ENCODE assay signal across 11 cellular contexts in genomic region chr1:217495249-217495648, GRCh38.
A peak's percentile ranks its signal among the peaks of the same experiment; 100 is the strongest.
DNase-seq lines count a peak whose midpoint lies in the region; ATAC-seq lines count a peak whose summit lies in the region.
"Had no signal": no experiment of that assay in that cellular context is flagged by ENCODE, and none has a peak within 500 bp of the region (broad histone marks: within the 10 kb centered on the region; RNA-seq: fewer than 3 reads in every experiment).

No MANE protein-coding gene starts in this region.

- H3K4me3 Mint-ChIP-seq in stimulated activated naive B cell treated with anti-CD40 and anti-IgM and Interleukin-4, amounts not matched to agents 10 μg/mL and 1 μg/mL and 100 μg/mL, for 72 hours: peak overlapping the region in 1 of 2 donors; percentile 21
- H3K4me3 Mint-ChIP-seq: naive thymus-derived CD4-positive, alpha-beta T cell had no signal

- no peak for DNase-seq in activated naive CD4-positive, alpha-beta T cell treated with anti-CD3 and anti-CD28 coated beads, Interleukin-2, amount 50 U/mL, for 72 hours (ENCODE audit: low spot score in 2 of 2)
- DNase-seq in activated naive CD4-positive, alpha-beta T cell treated with Interleukin-2 at 50 U/mL for 16 hours: no peak
- no peak for DNase-seq in stimulated activated naive B cell treated with anti-CD40 and anti-IgM and Interleukin-4, amounts not matched to agents 10 μg/mL and 1 μg/mL and 100 μg/mL, for 72 hours
- DNase-seq in HuH-7.5 (ENCODE audit: low spot score): no peak
- DNase-seq in HK-2 (ENCODE audit: unreplicated experiment): no peak
- DNase-seq in NCI-H510A (lab: John Stamatoyannopoulos, UW): no peak
- DNase-seq: naive thymus-derived CD4-positive, alpha-beta T cell; stomach had no signal

- peaks cover 0 to 10% of the 10 kb centered on the region in 2 donors for H3K36me3 Mint-ChIP-seq in activated naive CD4-positive, alpha-beta T cell treated with anti-CD3 and anti-CD28 coated beads, Interleukin-2, amount 50 U/mL, for 72 hours
- H3K36me3 Mint-ChIP-seq in stimulated activated naive B cell treated with anti-CD40 and anti-IgM and Interleukin-4, amounts not matched to agents 10 μg/mL and 1 μg/mL and 100 μg/mL, for 72 hours: peaks cover 14 to 16% of the 10 kb centered on the region in 2 donors

- peak; percentile 28 to 94 for ATAC-seq in activated naive CD4-positive, alpha-beta T cell treated with anti-CD3 and anti-CD28 coated beads, Interleukin-2, amount 50 U/mL, for 72 hours
- ATAC-seq in GM21737 (IDR thresholded peaks at IDR 0.05; ENCODE audit: unreplicated experiment) (peak; percentile 85), HG03196 (IDR thresholded peaks at IDR 0.05; ENCODE audit: unreplicated experiment) (peak; percentile 94)
- peak; percentile 92 for ATAC-seq in stimulated activated naive B cell treated with anti-CD40 and anti-IgM and Interleukin-4, amounts not matched to agents 10 μg/mL and 1 μg/mL and 100 μg/mL, for 72 hours (replicated peaks)
- ATAC-seq: naive thymus-derived CD4-positive, alpha-beta T cell; SK-N-SH treated with all-trans-retinoic acid at 6 μM for 48 hours had no signal

- H3K9me3 Mint-ChIP-seq in activated naive CD4-positive, alpha-beta T cell treated with anti-CD3 and anti-CD28 coated beads, Interleukin-2, amount 50 U/mL, for 72 hours: peaks cover 0 to 2% of the 10 kb centered on the region in 2 donors
- no peaks in the 10 kb centered on the region for H3K9me3 Mint-ChIP-seq in stimulated activated naive B cell treated with anti-CD40 and anti-IgM and Interleukin-4, amounts not matched to agents 10 μg/mL and 1 μg/mL and 100 μg/mL, for 72 hours
- H3K9me3 Mint-ChIP-seq: naive thymus-derived CD4-positive, alpha-beta T cell had no signal

- H3K27me3 Mint-ChIP-seq in stimulated activated naive B cell treated with anti-CD40 and anti-IgM and Interleukin-4, amounts not matched to agents 10 μg/mL and 1 μg/mL and 100 μg/mL, for 72 hours: no peaks in the 10 kb centered on the region
- H3K27me3 Mint-ChIP-seq: naive thymus-derived CD4-positive, alpha-beta T cell had no signal

- H3K27ac Mint-ChIP-seq in activated naive CD4-positive, alpha-beta T cell treated with anti-CD3 and anti-CD28 coated beads, Interleukin-2, amount 50 U/mL, for 72 hours: no peak overlapping the region
- H3K27ac Mint-ChIP-seq in stimulated activated naive B cell treated with anti-CD40 and anti-IgM and Interleukin-4, amounts not matched to agents 10 μg/mL and 1 μg/mL and 100 μg/mL, for 72 hours: peak overlapping the region; percentile 48
- H3K27ac Mint-ChIP-seq: naive thymus-derived CD4-positive, alpha-beta T cell had no signal

- H3K4me1 Mint-ChIP-seq in stimulated activated naive B cell treated with anti-CD40 and anti-IgM and Interleukin-4, amounts not matched to agents 10 μg/mL and 1 μg/mL and 100 μg/mL, for 72 hours: peaks cover 10 to 23% of the 10 kb centered on the region in 2 donors
